In genomic region chr11:1371026-1371325, GRCh38 we compare ENCODE assay signal across 18 cellular contexts. TPM values are rescaled to one million over a fixed set of nuclear protein-coding genes. Genes with fewer than 3 reads are reported as not detected.
A peak's percentile ranks its signal among the peaks of the same experiment; 100 is the strongest.
DNase-seq lines count a peak whose midpoint lies in the region; ATAC-seq, FAIRE-seq and TF ChIP-seq lines count a peak whose summit lies in the region.
"Had no signal": no experiment of that assay in that cellular context is flagged by ENCODE, and none has a peak within 500 bp of the region (broad histone marks: within the 10 kb centered on the region; RNA-seq: fewer than 3 reads in every experiment).

No MANE protein-coding gene starts in this region.

- peaks cover 0 to 17% (median 7%) of the 10 kb centered on the region in 11 donors for H3K9me3 ChIP-seq in heart right ventricle
- peaks cover 3% of the 10 kb centered on the region for H3K9me3 ChIP-seq in NT2/D1 (ENCODE audit: insufficient read depth, low read length)
- peaks cover 0 to under 1% of the 10 kb centered on the region in 2 donors for H3K9me3 ChIP-seq in kidney (ENCODE audit: control insufficient read depth in 1 of 2, low read length in 2 of 2)
- no peaks in the 10 kb centered on the region for H3K9me3 ChIP-seq in MM.1S (replicated peaks; ENCODE audit: insufficient read depth, low read length)

- H3K27ac ChIP-seq in heart right ventricle (no peak overlapping the region), kidney (ENCODE audit: low read depth in 2 of 2, low read length in 2 of 2) (no peak overlapping the region), MM.1S (ENCODE audit: low read length) (no peak overlapping the region)

- no peaks in the 10 kb centered on the region for H3K36me3 ChIP-seq in heart right ventricle
- H3K36me3 ChIP-seq in NT2/D1 (ENCODE audit: insufficient read depth, insufficient read length, low read length) = no peaks in the 10 kb centered on the region
- H3K36me3 ChIP-seq in kidney (ENCODE audit: control insufficient read depth in 1 of 2, insufficient read depth in 2 of 2, low read length in 2 of 2) = no peaks in the 10 kb centered on the region
- no peaks in the 10 kb centered on the region for H3K36me3 ChIP-seq in MM.1S (replicated peaks; ENCODE audit: insufficient read depth, low read length)

- H3K79me2 ChIP-seq in MM.1S (ENCODE audit: low read length) = no peaks in the 10 kb centered on the region

- TF ChIP-seq CTCF in heart right ventricle (IDR thresholded peaks at IDR 0.05) = no peak
- no peak for TF ChIP-seq CTCF in kidney (IDR thresholded peaks at IDR 0.05; ENCODE audit: borderline replicate concordance, extremely low read depth, insufficient read depth)
- no peak for TF ChIP-seq CTCF in MM.1S (IDR thresholded peaks at IDR 0.05; ENCODE audit: low read length)

- WGBS in heart right ventricle, 2 donors = 91% methylated on average over 11 of the region's 11 CpGs

- ATAC-seq in Right ventricle myocardium superior (ENCODE audit: poor library complexity) (no peak), heart right ventricle (no peak)
- ATAC-seq: HCT116 had no signal

- no peaks in the 10 kb centered on the region for H4K20me1 ChIP-seq in MM.1S (ENCODE audit: insufficient read depth, low read length)

- FAIRE-seq in kidney (lab: Jason Lieb, UNC) = no peak
- FAIRE-seq: GM12891, GM18507 had no signal

- DNase-seq in Right ventricle myocardium superior (peak; percentile 22), heart right ventricle (no peak), NT2/D1 (ENCODE audit: low read depth, low spot score) (no peak), kidney (peak; percentile 61), hepatic stellate cell (ENCODE audit: low spot score) (no peak), MM.1S (no peak)
- DNase-seq: C1 segment of cervical spinal cord; Calu3; CD4-positive, alpha-beta memory T cell; COR-L47; DMS53; DMS79 treated with DMSO at 0.1 percent for 48 hours; GF-D8; H9 had no signal

- H3K27me3 ChIP-seq in heart right ventricle (peaks cover 0 to 29% (median 4%) of the 10 kb centered on the region in 7 donors), NT2/D1 (ENCODE audit: insufficient read depth, insufficient read length) (no peaks in the 10 kb centered on the region), MM.1S (replicated peaks; ENCODE audit: insufficient read depth, low read length) (peaks cover 91% of the 10 kb centered on the region)

- no peaks in the 10 kb centered on the region for H3F3A ChIP-seq in MM.1S (ENCODE audit: insufficient read depth, low read length)

- no peaks in the 10 kb centered on the region for H3K4me1 ChIP-seq in heart right ventricle
- peaks cover 8% of the 10 kb centered on the region for H3K4me1 ChIP-seq in NT2/D1 (ENCODE audit: insufficient read depth, insufficient read length)
- H3K4me1 ChIP-seq in kidney (ENCODE audit: control insufficient read depth in 1 of 2, insufficient read depth in 1 of 2, low read depth in 1 of 2, low read length in 2 of 2) = no peaks in the 10 kb centered on the region
- H3K4me1 ChIP-seq in MM.1S (ENCODE audit: low read length) = no peaks in the 10 kb centered on the region

- H3K4me3 ChIP-seq in heart right ventricle = no peak overlapping the region
- no peak overlapping the region for H3K4me3 ChIP-seq in NT2/D1 (ENCODE audit: insufficient read length, low read depth)
- no peak overlapping the region for H3K4me3 ChIP-seq in kidney (ENCODE audit: low read length in 2 of 2)
- no peak overlapping the region for H3K4me3 ChIP-seq in MM.1S (ENCODE audit: low read length)
- H3K4me3 ChIP-seq: GM23338 had no signal

- H3K9ac ChIP-seq in NT2/D1 (ENCODE audit: insufficient read length, low read depth) = peak overlapping the region; percentile 10
- H3K9ac ChIP-seq in kidney (ENCODE audit: low read length in 2 of 2) = no peak overlapping the region
- H3K9ac ChIP-seq in MM.1S (ENCODE audit: low read length) = no peak overlapping the region

- H3K4me2 ChIP-seq in MM.1S (ENCODE audit: low read depth, low read length) = no peak overlapping the region
- H3K4me2 ChIP-seq: GM23338 had no signal

- no peak overlapping the region for H2AFZ ChIP-seq in MM.1S (ENCODE audit: low read length)
- H2AFZ ChIP-seq: GM23338 had no signal

- H3K9me2 ChIP-seq in MM.1S (replicated peaks; ENCODE audit: insufficient read depth, low read length) = no peaks in the 10 kb centered on the region

- intact Hi-C loops in Right ventricle myocardium superior (cut with DNase I) (no loop called here), heart right ventricle (cut with DNase I) (loop anchor here in 1 of 10 donors (10.0 kb wide), 1 partner anchor 46 kb away; no protein-coding TSS in a partner anchor), kidney (cut with DNase I) (no loop called here)

RNA-seq across cellular contexts. Expression of gene BRSK2, which starts 18.8 kb away (rescaled TPM):
- total RNA-seq in Right ventricle myocardium superior (0.67 TPM), heart right ventricle (under 1 TPM in 9 of 10 donors, not detected in 1; 0.13 to 0.91 (median 0.42) TPM), kidney (1.2 TPM)
- polyA plus RNA-seq in heart right ventricle (1 to 10 TPM in 1 of 2 donors, under 1 TPM in 1; 0.68 to 2.3 TPM), kidney (ENCODE audit: insufficient read depth, low read depth, low replicate concordance) (0.43 TPM)

Comparison
In these comparisons a context has a peak if more than half of its experiments do, and no peak if none do; other contexts are left out.
1. DNase-seq: peak in Right ventricle myocardium superior (single experiment) and kidney (single experiment); none in heart right ventricle (0 of 2), NT2/D1 (single experiment), hepatic stellate cell (single experiment) and MM.1S (single experiment).